In genomic region chr9:129258823-129259301, GRCh38 we compare ENCODE assay signal across 9 cellular contexts.
A peak's percentile ranks its signal among the peaks of the same experiment; 100 is the strongest.
DNase-seq lines count a peak whose midpoint lies in the region; ATAC-seq, FAIRE-seq and TF ChIP-seq lines count a peak whose summit lies in the region.
"Had no signal": no experiment of that assay in that cellular context is flagged by ENCODE, and none has a peak within 500 bp of the region (broad histone marks: within the 10 kb centered on the region; RNA-seq: fewer than 3 reads in every experiment).

No MANE protein-coding gene starts in this region.

- no peak for TF ChIP-seq RAD21 in K562 (CRISPR knock-in tag; conservative IDR thresholded peaks at IDR 0.05 in 1 of 2, IDR thresholded peaks at IDR 0.05 in 1 of 2)

- H3K27me3 ChIP-seq in K562 (ENCODE audit: control insufficient read depth in 2 of 2, insufficient read depth in 2 of 2, low read length in 2 of 2): peaks cover 0 to 18% of the 10 kb centered on the region in 2 experiments; a peak in 2 of 5 replicates
- H3K27me3 ChIP-seq in left lung: peaks cover 8 to 52% of the 10 kb centered on the region in 2 donors
- H3K27me3 ChIP-seq in tibial artery: no peaks in the 10 kb centered on the region

- ATAC-seq in K562 (no peak), left lung (no peak), GM21526 (IDR thresholded peaks at IDR 0.05; ENCODE audit: low FRiP score, unreplicated experiment) (no peak)

- no peaks in the 10 kb centered on the region for H3K9me1 ChIP-seq in K562 (ENCODE audit: control insufficient read depth, insufficient read depth, low read length)

- FAIRE-seq in K562 (lab: Jason Lieb, UNC): peak; percentile 80
- no peak for FAIRE-seq in HTR-8/SVneo (lab: Jason Lieb, UNC)

- TF ChIP-seq EP300 in K562 (IDR thresholded peaks at IDR 0.05; ENCODE audit: low read length): no peak

- in situ Hi-C loops in K562 (cut with MboI): no loop called here

- H3K4me3 ChIP-seq in K562: no peak overlapping the region
- H3K4me3 ChIP-seq in left lung: peak overlapping the region; percentile 3 to 16
- peak overlapping the region; percentile 20 to 39 for H3K4me3 ChIP-seq in tibial artery
- H3K4me3 ChIP-seq: cardiac muscle cell had no signal

- H3K27ac ChIP-seq in K562 (ENCODE audit: extremely low read depth, low read depth, low read length) (no peak overlapping the region), left lung (no peak overlapping the region), tibial artery (no peak overlapping the region)
- H3K27ac ChIP-seq: cardiac muscle cell had no signal

- H3K4me1 ChIP-seq in K562 (replicated peaks in 1 of 2; ENCODE audit: control insufficient read depth in 2 of 2, insufficient read depth in 2 of 2, low read length in 2 of 2) (peaks cover 7 to 29% of the 10 kb centered on the region in 2 experiments), left lung (peaks cover 6 to 21% of the 10 kb centered on the region in 2 donors), tibial artery (peaks cover 0 to 44% (median 26%) of the 10 kb centered on the region in 4 donors)

- peak overlapping the region; percentile 69 for H2AFZ ChIP-seq in K562 (ENCODE audit: low read depth, low read length)

- H3K79me2 ChIP-seq in K562 (ENCODE audit: control insufficient read depth, insufficient read depth, low read length): no peaks in the 10 kb centered on the region

- CTCF ChIA-PET in K562 (lab: Yijun Ruan, JAX; ENCODE audit: low intra/inter-chr PET ratio): no interaction called here

- intact Hi-C loops in K562 (cut with micrococcal nuclease): loop anchor here (5.0 kb wide), 1 partner anchor 82 kb away; the partner anchor contains the start of gene IER5L
- intact Hi-C loops in left lung (cut with DNase I): no loop called here
- intact Hi-C loops in tibial artery (cut with DNase I; ENCODE audit: low total_unique reads): loop anchor here (10.0 kb wide), 3 partner anchors 54 to 226 kb away; no protein-coding TSS in a partner anchor

- POLR2A ChIA-PET in K562 (lab: Yijun Ruan, JAX): interaction anchor here (1.2 kb wide), 1 partner anchor 9 kb away, joined by 4 read pairs; no protein-coding TSS in a partner anchor

- peak overlapping the region in 1 of 2 experiments; percentile 47; a peak in 1 of 4 replicates for H3K9ac ChIP-seq in K562 (ENCODE audit: insufficient read depth in 1 of 2, low read depth in 2 of 2, low read length in 2 of 2)

- peak overlapping the region; percentile 39; the same call in 1 of the 2 replicates for H3K4me2 ChIP-seq in K562 (ENCODE audit: insufficient read depth, low read length)

- H3K36me3 ChIP-seq in K562 (ENCODE audit: control insufficient read depth, insufficient read depth, low read length): no peaks in the 10 kb centered on the region
- H3K36me3 ChIP-seq in left lung: no peaks in the 10 kb centered on the region
- no peaks in the 10 kb centered on the region for H3K36me3 ChIP-seq in tibial artery
- H3K36me3 ChIP-seq: cardiac muscle cell had no signal

- peaks cover 6% of the 10 kb centered on the region; the same call in 1 of the 2 replicates for H4K20me1 ChIP-seq in K562 (replicated peaks; ENCODE audit: control insufficient read depth, insufficient read depth, low read length)

- no TSS peak for BruUV-seq in K562 (replicated peaks; lab: Mats Ljungman, UMichigan)

- TF ChIP-seq POLR2A in K562 (conservative IDR thresholded peaks at IDR 0.05): no peak

- 7% methylated on average over 18 of the region's 18 CpGs for WGBS in K562 (ENCODE audit: insufficient coverage, low coverage, missing lambda C conversion rate)

- H3K9me3 ChIP-seq in K562 (replicated peaks; ENCODE audit: control insufficient read depth, insufficient read depth, low read depth, low read length): no peaks in the 10 kb centered on the region
- no peaks in the 10 kb centered on the region for H3K9me3 ChIP-seq in left lung
- H3K9me3 ChIP-seq in tibial artery: no peaks in the 10 kb centered on the region

- no peak for TF ChIP-seq CTCF in K562 (IDR thresholded peaks at IDR 0.05 in 2 of 3, conservative IDR thresholded peaks at IDR 0.05 in 1 of 3; ENCODE audit: insufficient read depth in 2 of 3, low read depth in 1 of 3, low read length in 3 of 3)
- TF ChIP-seq CTCF in left lung (IDR thresholded peaks at IDR 0.05): no peak
- TF ChIP-seq CTCF in tibial artery (IDR thresholded peaks at IDR 0.05): no peak

- DNase-seq in activated T-cell treated with anti-CD3 and anti-CD28 coated beads, Interleukin-2, amount 50 U/mL, for 1 hour: peak; percentile 34
- no peak for DNase-seq in activated T-cell treated with anti-CD3 and anti-CD28 coated beads, Interleukin-2, amount 50 U/mL, for 48 hours
- DNase-seq in K562 (ENCODE audit: extremely low read depth in 1 of 4, low spot score in 3 of 4) (no peak), left lung (no peak), tibial artery (no peak), HTR-8/SVneo (ENCODE audit: insufficient read length, low spot score) (no peak), mucosa of gallbladder (ENCODE audit: low spot score) (no peak)

TF ChIP-seq in K562, 482 proteins besides CTCF, POLR2A, EP300 and RAD21:
- TF ChIP-seq KLF10 (CRISPR knock-in tag; IDR thresholded peaks at IDR 0.05) (no peak), SAP30 (IDR thresholded peaks at IDR 0.05; ENCODE audit: borderline replicate concordance, insufficient read depth, low read depth, low read length, poor library complexity, severe bottlenecking) (peak; percentile 14), ZBTB49 (CRISPR knock-in tag; IDR thresholded peaks at IDR 0.05; ENCODE audit: borderline replicate concordance) (no peak), MCM5 (IDR thresholded peaks at IDR 0.05; ENCODE audit: low read depth) (no peak), E2F1 (CRISPR knock-in tag; IDR thresholded peaks at IDR 0.05) (no peak)

Comparison
In these comparisons a context has a peak if more than half of its experiments do, and no peak if none do; other contexts are left out.
1. intact Hi-C loops: an anchor here in K562 (5.0 kb wide) and tibial artery (10.0 kb wide); none called in left lung.